ENCODE assay signal across 9 cellular contexts in genomic region chr2:64105676-64106461, GRCh38. TPM values are rescaled to one million over a fixed set of nuclear protein-coding genes. Genes with fewer than 3 reads are reported as not detected.
DNase-seq lines count a peak whose midpoint lies in the region; ATAC-seq, FAIRE-seq and TF ChIP-seq lines count a peak whose summit lies in the region.
"Had no signal": no experiment of that assay in that cellular context is flagged by ENCODE, and none has a peak within 500 bp of the region (broad histone marks: within the 10 kb centered on the region; RNA-seq: fewer than 3 reads in every experiment).

No MANE protein-coding gene starts in this region.

- H3K9me3 Mint-ChIP-seq in chondrocyte (ENCODE audit: low read depth): no peaks in the 10 kb centered on the region
- H3K9me3 Mint-ChIP-seq in osteocyte (ENCODE audit: unreplicated experiment): no peaks in the 10 kb centered on the region

- peak overlapping the region; percentile 34 for H3K27ac Mint-ChIP-seq in chondrocyte (ENCODE audit: unreplicated experiment)
- H3K27ac Mint-ChIP-seq in osteocyte (ENCODE audit: unreplicated experiment): peak overlapping the region; percentile 0

- H3K36me3 Mint-ChIP-seq in chondrocyte (ENCODE audit: low read depth): peaks cover 2% of the 10 kb centered on the region
- H3K36me3 Mint-ChIP-seq in osteocyte (ENCODE audit: unreplicated experiment): peaks cover 19% of the 10 kb centered on the region

- peak; percentile 98 for FAIRE-seq in GM19239 (lab: Jason Lieb, UNC)

- H3K4me1 Mint-ChIP-seq in chondrocyte (ENCODE audit: low read depth) (peaks cover 46% of the 10 kb centered on the region), osteocyte (ENCODE audit: unreplicated experiment) (peaks cover 8% of the 10 kb centered on the region)

- TF ChIP-seq CTCF in chondrocyte (IDR thresholded peaks at IDR 0.05): no peak
- TF ChIP-seq CTCF in osteocyte (IDR thresholded peaks at IDR 0.05): no peak

- ATAC-seq in GM21515 (IDR thresholded peaks at IDR 0.05; ENCODE audit: unreplicated experiment): no peak
- ATAC-seq in HG03442 (IDR thresholded peaks at IDR 0.05; ENCODE audit: unreplicated experiment): no peak
- ATAC-seq in HG03045 (IDR thresholded peaks at IDR 0.05; ENCODE audit: unreplicated experiment): no peak
- ATAC-seq: HCT116 had no signal

- no peak overlapping the region for H3K4me3 Mint-ChIP-seq in chondrocyte (ENCODE audit: unreplicated experiment)
- H3K4me3 Mint-ChIP-seq in osteocyte (ENCODE audit: unreplicated experiment): no peak overlapping the region

- H3K27me3 Mint-ChIP-seq in chondrocyte (ENCODE audit: low read depth) (no peaks in the 10 kb centered on the region), osteocyte (ENCODE audit: unreplicated experiment) (no peaks in the 10 kb centered on the region)

- DNase-seq in GM19239 (ENCODE audit: insufficient read length, low spot score) (no peak), HT-29 (ENCODE audit: low spot score) (peak; percentile 69), chondrocyte (ENCODE audit: low spot score) (no peak), osteocyte (ENCODE audit: extremely low spot score, unreplicated experiment) (no peak)
- DNase-seq: activated CD4-positive, alpha-beta T cell treated with anti-CD3 and anti-CD28 coated beads, Interleukin-2, amount 50 U/mL, for 48 hours had no signal

RNA-seq across cellular contexts. Expression of gene PELI1, which starts 38.4 kb away (rescaled TPM):
- total RNA-seq in HT-29 (2014; rRNA removed; shearing (Covaris generic)): 122 and 123 TPM in 2 replicates
- 15.9 to 24.4 TPM (median 22.7 TPM) in 3 replicates for total RNA-seq in chondrocyte
- 30.2 and 31.5 TPM in 2 replicates for total RNA-seq in osteocyte
